ENCODE assay signal across 13 cellular contexts in the genomic region with DNA sequence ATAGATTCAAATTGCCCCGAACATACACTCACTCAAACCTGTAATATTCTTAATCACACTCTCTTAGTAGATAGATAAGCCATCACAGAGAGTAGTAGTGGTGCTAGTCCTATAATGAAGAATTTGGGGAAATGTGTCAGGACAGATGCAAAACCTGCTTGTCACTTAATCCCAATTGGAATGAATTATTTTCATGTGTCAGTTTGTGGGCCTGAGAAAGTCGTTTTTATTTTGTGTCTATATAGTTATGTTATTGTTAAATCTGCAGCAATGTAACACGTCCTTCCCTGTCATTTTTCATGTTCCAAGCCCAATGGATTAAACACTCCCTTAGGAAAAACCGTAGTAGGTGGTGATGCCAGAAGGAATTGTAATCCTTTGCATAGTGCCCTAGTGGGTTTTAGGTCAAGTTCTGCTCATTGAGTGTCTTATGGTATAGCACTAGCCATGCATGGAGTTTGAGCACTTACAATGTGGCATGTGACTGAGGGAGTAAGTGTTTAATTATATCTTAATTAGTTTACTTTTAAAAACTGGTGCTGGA.
DNase-seq lines count a peak whose midpoint lies in the region; ATAC-seq and TF ChIP-seq lines count a peak whose summit lies in the region.
"Had no signal": no experiment of that assay in that cellular context is flagged by ENCODE, and none has a peak within 500 bp of the region (broad histone marks: within the 10 kb centered on the region; RNA-seq: fewer than 3 reads in every experiment).

No MANE protein-coding gene starts in this region.

- H3K36me3 Mint-ChIP-seq in effector memory CD8-positive, alpha-beta T cell (ENCODE audit: insufficient read depth), result peaks cover 21% of the 10 kb centered on the region

- H3K79me2 ChIP-seq in DOHH2 (ENCODE audit: control insufficient read depth, low read length), result no peaks in the 10 kb centered on the region; the same call in 1 of the 2 replicates

- peak overlapping the region in 1 of 2 donors; percentile 97 for H3K27ac Mint-ChIP-seq in effector memory CD8-positive, alpha-beta T cell

- peak overlapping the region; percentile 26 to 90 for H3K4me3 Mint-ChIP-seq in effector memory CD8-positive, alpha-beta T cell

- H3K27ac ChIP-seq in A673 (ENCODE audit: low read depth, low read length, poor library complexity, severe bottlenecking) (peak overlapping the region; percentile 47), DOHH2 (ENCODE audit: low read depth, low read length) (peak overlapping the region; percentile 99)
- H3K27ac ChIP-seq: ascending aorta had no signal

- POLR2A ChIA-PET in A673 (lab: Charles Lee; ENCODE audit: low non-redundant PET), result no interaction called here

- TF ChIP-seq CTCF in A673 (conservative IDR thresholded peaks at IDR 0.05; ENCODE audit: low read depth, low read length) (no peak), DOHH2 (IDR thresholded peaks at IDR 0.05; ENCODE audit: low read depth, low read length, poor library complexity, severe bottlenecking) (no peak)

- H3K4me1 ChIP-seq in A673 (ENCODE audit: insufficient read depth, low read length, poor library complexity, severe bottlenecking), result peaks cover 12% of the 10 kb centered on the region
- H3K4me1 ChIP-seq in DOHH2 (ENCODE audit: control insufficient read depth, low read length), result peaks cover 81% of the 10 kb centered on the region
- H3K4me1 ChIP-seq: ascending aorta had no signal

- H3F3A ChIP-seq in DOHH2 (ENCODE audit: control insufficient read depth, insufficient read depth), result peaks cover 47% of the 10 kb centered on the region

- TF ChIP-seq POLR2A in GM18505 (IDR thresholded peaks at IDR 0.05; ENCODE audit: borderline replicate concordance, extremely low read depth, insufficient read depth, insufficient read length), result no peak

- no peak overlapping the region for H3K4me3 ChIP-seq in A673 (ENCODE audit: low read depth, low read length, poor library complexity, severe bottlenecking)
- peak overlapping the region; percentile 59 for H3K4me3 ChIP-seq in DOHH2 (ENCODE audit: low read length)
- H3K4me3 ChIP-seq: ascending aorta had no signal

- no peaks in the 10 kb centered on the region for H3K9me2 ChIP-seq in DOHH2 (replicated peaks; ENCODE audit: control insufficient read depth, low read length)

- no peak for ATAC-seq in effector memory CD8-positive, alpha-beta T cell (replicated peaks)
- ATAC-seq in sciatic nerve, result no peak
- ATAC-seq in GM18505 (IDR thresholded peaks at IDR 0.05; ENCODE audit: unreplicated experiment), result no peak

- intact Hi-C loops in A673 (cut with micrococcal nuclease; ENCODE audit: unreplicated experiment), result no loop called here
- intact Hi-C loops in sciatic nerve (cut with DNase I), result no loop called here

- no peaks in the 10 kb centered on the region for H3K27me3 Mint-ChIP-seq in effector memory CD8-positive, alpha-beta T cell

- no peaks in the 10 kb centered on the region for H4K20me1 ChIP-seq in DOHH2 (ENCODE audit: control insufficient read depth, insufficient read depth, low read depth, low read length)

- H3K9me3 ChIP-seq in A673 (ENCODE audit: low read depth, low read length, poor library complexity, severe bottlenecking) (no peaks in the 10 kb centered on the region), DOHH2 (ENCODE audit: control insufficient read depth, insufficient read depth, low read length) (no peaks in the 10 kb centered on the region)
- H3K9me3 ChIP-seq: ascending aorta had no signal

- H3K36me3 ChIP-seq in A673 (ENCODE audit: insufficient read depth, low read length, poor library complexity, severe bottlenecking) (no peaks in the 10 kb centered on the region), DOHH2 (ENCODE audit: control insufficient read depth, low read length) (peaks cover 27% of the 10 kb centered on the region)
- H3K36me3 ChIP-seq: ascending aorta had no signal

- CTCF ChIA-PET in A673 (lab: Charles Lee), result no interaction called here

- H3K4me1 Mint-ChIP-seq in effector memory CD8-positive, alpha-beta T cell (ENCODE audit: low read depth in 2 of 2), result peaks cover 20 to 32% of the 10 kb centered on the region in 2 donors

- DNase-seq in A673 (ENCODE audit: low spot score), result no peak
- DNase-seq in NCI-H69 (lab: John Stamatoyannopoulos, UW), result peak; percentile 65
- DNase-seq in effector memory CD8-positive, alpha-beta T cell, result no peak
- DNase-seq in ureter (ENCODE audit: low spot score), result no peak
- DNase-seq in sciatic nerve (ENCODE audit: low spot score), result no peak
- no peak for DNase-seq in iPS-NIHi11 (ENCODE audit: low spot score)
- DNase-seq: activated CD4-positive, CD25-positive, alpha-beta regulatory T cell; hypothalamus; NCI-H1105; small intestine had no signal

- H3K4me2 ChIP-seq in DOHH2 (ENCODE audit: low read length), result peak overlapping the region; percentile 77

- no peaks in the 10 kb centered on the region for H3K27me3 ChIP-seq in A673 (replicated peaks; ENCODE audit: insufficient read depth, low read depth, low read length, poor library complexity)
- H3K27me3 ChIP-seq in DOHH2 (ENCODE audit: control insufficient read depth, low read length), result no peaks in the 10 kb centered on the region
- H3K27me3 ChIP-seq: ascending aorta had no signal

- H3K9me3 Mint-ChIP-seq in effector memory CD8-positive, alpha-beta T cell, result no peaks in the 10 kb centered on the region

- no TSS peak for BruUV-seq in A673 (replicated peaks; lab: Mats Ljungman, UMichigan)
